ENCODE assay signal across 9 cellular contexts in genomic region chr14:61710853-61711817, GRCh38. TPM values are rescaled to one million over a fixed set of nuclear protein-coding genes. Genes with fewer than 3 reads are reported as not detected.
A peak's percentile ranks its signal among the peaks of the same experiment; 100 is the strongest.
DNase-seq lines count a peak whose midpoint lies in the region; ATAC-seq and TF ChIP-seq lines count a peak whose summit lies in the region.
"Had no signal": no experiment of that assay in that cellular context is flagged by ENCODE, and none has a peak within 500 bp of the region (broad histone marks: within the 10 kb centered on the region; RNA-seq: fewer than 3 reads in every experiment).

No MANE protein-coding gene starts in this region.

- peaks cover 67% of the 10 kb centered on the region for H3K4me1 ChIP-seq in osteoblast (ENCODE audit: insufficient read depth, low read length)
- H3K4me1 ChIP-seq in effector memory CD4-positive, alpha-beta T cell (ENCODE audit: control insufficient read depth, insufficient read depth, low read length, poor library complexity, severe bottlenecking): peaks cover 5% of the 10 kb centered on the region

- peaks cover 2% of the 10 kb centered on the region for H3K36me3 ChIP-seq in osteoblast (ENCODE audit: insufficient read depth, low read length)
- no peaks in the 10 kb centered on the region for H3K36me3 ChIP-seq in effector memory CD4-positive, alpha-beta T cell (ENCODE audit: control insufficient read depth, insufficient read depth, low read length)

- no peak for TF ChIP-seq CTCF in osteoblast (IDR thresholded peaks at IDR 0.05; ENCODE audit: extremely low read depth, low read depth, low read length)

- H3K9me3 ChIP-seq in osteoblast (ENCODE audit: low read depth, low read length): no peaks in the 10 kb centered on the region
- no peaks in the 10 kb centered on the region for H3K9me3 ChIP-seq in effector memory CD4-positive, alpha-beta T cell (ENCODE audit: control insufficient read depth, low read length)

- H2AFZ ChIP-seq in osteoblast (ENCODE audit: low read length): no peak overlapping the region
- H2AFZ ChIP-seq: parathyroid adenoma had no signal

- no peak for ATAC-seq in HG03439 (IDR thresholded peaks at IDR 0.05; ENCODE audit: unreplicated experiment)

- H4K20me1 ChIP-seq in osteoblast (ENCODE audit: insufficient read depth, low read length): peaks cover 84% of the 10 kb centered on the region

- H3K27me3 ChIP-seq in osteoblast (ENCODE audit: insufficient read depth, low read length): no peaks in the 10 kb centered on the region
- H3K27me3 ChIP-seq in effector memory CD4-positive, alpha-beta T cell (replicated peaks; ENCODE audit: control insufficient read depth, insufficient read depth, low read length, poor library complexity, severe bottlenecking): no peaks in the 10 kb centered on the region

- peak overlapping the region; percentile 56 for H3K27ac ChIP-seq in osteoblast (ENCODE audit: low read depth, low read length)
- H3K27ac ChIP-seq in effector memory CD4-positive, alpha-beta T cell (ENCODE audit: insufficient read depth, low read length, poor library complexity, severe bottlenecking): no peak overlapping the region
- H3K27ac ChIP-seq: parathyroid adenoma had no signal

- peak; percentile 32 for DNase-seq in NCI-H1436 treated with DMSO at 0.1 percent for 48 hours (lab: John Stamatoyannopoulos, UW)
- DNase-seq in NCI-H1436 (lab: John Stamatoyannopoulos, UW): no peak
- DNase-seq in NCI-H2081 (lab: John Stamatoyannopoulos, UW): peak; percentile 33 to 79
- DNase-seq in amniotic epithelial cell (ENCODE audit: low read depth): peak; percentile 50
- DNase-seq in osteoblast (ENCODE audit: insufficient read length, low spot score, missing footprints): no peak
- DNase-seq in NCI-H1048 (lab: John Stamatoyannopoulos, UW): no peak
- DNase-seq in effector memory CD4-positive, alpha-beta T cell: no peak

- H3K79me2 ChIP-seq in osteoblast (ENCODE audit: insufficient read depth, low read length): peaks cover 91% of the 10 kb centered on the region

- H3K4me2 ChIP-seq in osteoblast (ENCODE audit: insufficient read depth, low read length): peak overlapping the region; percentile 74

- peak overlapping the region; percentile 26 for H3K4me3 ChIP-seq in osteoblast (ENCODE audit: insufficient read depth, low read length)
- H3K4me3 ChIP-seq in effector memory CD4-positive, alpha-beta T cell (ENCODE audit: insufficient read depth, low read depth, low read length, poor library complexity, severe bottlenecking): no peak overlapping the region

RNA-seq across cellular contexts. Expression of gene HIF1A, which starts 15.8 kb away (rescaled TPM):
- total RNA-seq in osteoblast: 611 and 816 TPM in 2 replicates

RNA-seq across cellular contexts. Expression of gene SNAPC1, which starts 51.1 kb away (rescaled TPM):
- total RNA-seq in osteoblast: 26.5 and 35.8 TPM in 2 replicates

Comparison
In these comparisons a context has a peak if more than half of its experiments do, and no peak if none do; other contexts are left out.
1. DNase-seq: peak in NCI-H1436 treated with DMSO at 0.1 percent for 48 hours (single experiment), NCI-H2081 (2 of 2) and amniotic epithelial cell (single experiment); none in NCI-H1436 (single experiment), osteoblast (single experiment), NCI-H1048 (single experiment) and effector memory CD4-positive, alpha-beta T cell (0 of 3).